ENCODE assay signal across 1 cellular context in the genomic region with DNA sequence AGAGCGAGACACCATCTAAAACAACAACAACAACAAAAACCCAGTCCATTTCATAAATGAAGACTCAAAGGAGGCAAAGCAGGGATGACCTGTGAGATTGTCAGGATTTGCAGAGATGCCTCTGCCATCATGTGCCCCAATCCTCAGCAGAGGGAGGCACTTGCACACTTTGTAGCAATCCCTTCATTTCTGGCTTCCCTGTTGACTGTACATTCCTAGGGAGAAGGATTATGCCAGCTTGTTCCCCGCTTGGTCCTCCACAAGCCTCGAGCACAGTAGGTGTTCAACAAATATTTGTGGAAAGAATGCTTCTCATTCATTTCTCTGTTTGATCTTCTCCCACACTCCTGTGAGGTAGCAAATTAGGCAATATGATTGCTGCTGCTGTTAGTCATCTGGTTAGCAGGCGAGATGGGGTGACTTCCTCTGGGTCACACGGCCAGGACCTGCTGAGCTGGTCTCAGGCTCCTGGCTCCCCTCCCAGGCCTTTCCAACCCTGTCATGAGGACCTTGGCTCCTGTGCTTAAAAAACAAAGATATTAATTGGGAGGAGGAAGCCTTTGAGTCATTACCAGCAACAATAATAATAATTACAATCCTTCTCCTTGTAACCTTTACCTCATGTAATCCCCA.
TF ChIP-seq lines count a peak whose summit lies in the region.

No MANE protein-coding gene starts in this region.

TF ChIP-seq in HepG2, 621 proteins besides CTCF, POLR2A, EP300 and RAD21 (continued from another document and continues in another):
- TF ChIP-seq, protein P1, sequence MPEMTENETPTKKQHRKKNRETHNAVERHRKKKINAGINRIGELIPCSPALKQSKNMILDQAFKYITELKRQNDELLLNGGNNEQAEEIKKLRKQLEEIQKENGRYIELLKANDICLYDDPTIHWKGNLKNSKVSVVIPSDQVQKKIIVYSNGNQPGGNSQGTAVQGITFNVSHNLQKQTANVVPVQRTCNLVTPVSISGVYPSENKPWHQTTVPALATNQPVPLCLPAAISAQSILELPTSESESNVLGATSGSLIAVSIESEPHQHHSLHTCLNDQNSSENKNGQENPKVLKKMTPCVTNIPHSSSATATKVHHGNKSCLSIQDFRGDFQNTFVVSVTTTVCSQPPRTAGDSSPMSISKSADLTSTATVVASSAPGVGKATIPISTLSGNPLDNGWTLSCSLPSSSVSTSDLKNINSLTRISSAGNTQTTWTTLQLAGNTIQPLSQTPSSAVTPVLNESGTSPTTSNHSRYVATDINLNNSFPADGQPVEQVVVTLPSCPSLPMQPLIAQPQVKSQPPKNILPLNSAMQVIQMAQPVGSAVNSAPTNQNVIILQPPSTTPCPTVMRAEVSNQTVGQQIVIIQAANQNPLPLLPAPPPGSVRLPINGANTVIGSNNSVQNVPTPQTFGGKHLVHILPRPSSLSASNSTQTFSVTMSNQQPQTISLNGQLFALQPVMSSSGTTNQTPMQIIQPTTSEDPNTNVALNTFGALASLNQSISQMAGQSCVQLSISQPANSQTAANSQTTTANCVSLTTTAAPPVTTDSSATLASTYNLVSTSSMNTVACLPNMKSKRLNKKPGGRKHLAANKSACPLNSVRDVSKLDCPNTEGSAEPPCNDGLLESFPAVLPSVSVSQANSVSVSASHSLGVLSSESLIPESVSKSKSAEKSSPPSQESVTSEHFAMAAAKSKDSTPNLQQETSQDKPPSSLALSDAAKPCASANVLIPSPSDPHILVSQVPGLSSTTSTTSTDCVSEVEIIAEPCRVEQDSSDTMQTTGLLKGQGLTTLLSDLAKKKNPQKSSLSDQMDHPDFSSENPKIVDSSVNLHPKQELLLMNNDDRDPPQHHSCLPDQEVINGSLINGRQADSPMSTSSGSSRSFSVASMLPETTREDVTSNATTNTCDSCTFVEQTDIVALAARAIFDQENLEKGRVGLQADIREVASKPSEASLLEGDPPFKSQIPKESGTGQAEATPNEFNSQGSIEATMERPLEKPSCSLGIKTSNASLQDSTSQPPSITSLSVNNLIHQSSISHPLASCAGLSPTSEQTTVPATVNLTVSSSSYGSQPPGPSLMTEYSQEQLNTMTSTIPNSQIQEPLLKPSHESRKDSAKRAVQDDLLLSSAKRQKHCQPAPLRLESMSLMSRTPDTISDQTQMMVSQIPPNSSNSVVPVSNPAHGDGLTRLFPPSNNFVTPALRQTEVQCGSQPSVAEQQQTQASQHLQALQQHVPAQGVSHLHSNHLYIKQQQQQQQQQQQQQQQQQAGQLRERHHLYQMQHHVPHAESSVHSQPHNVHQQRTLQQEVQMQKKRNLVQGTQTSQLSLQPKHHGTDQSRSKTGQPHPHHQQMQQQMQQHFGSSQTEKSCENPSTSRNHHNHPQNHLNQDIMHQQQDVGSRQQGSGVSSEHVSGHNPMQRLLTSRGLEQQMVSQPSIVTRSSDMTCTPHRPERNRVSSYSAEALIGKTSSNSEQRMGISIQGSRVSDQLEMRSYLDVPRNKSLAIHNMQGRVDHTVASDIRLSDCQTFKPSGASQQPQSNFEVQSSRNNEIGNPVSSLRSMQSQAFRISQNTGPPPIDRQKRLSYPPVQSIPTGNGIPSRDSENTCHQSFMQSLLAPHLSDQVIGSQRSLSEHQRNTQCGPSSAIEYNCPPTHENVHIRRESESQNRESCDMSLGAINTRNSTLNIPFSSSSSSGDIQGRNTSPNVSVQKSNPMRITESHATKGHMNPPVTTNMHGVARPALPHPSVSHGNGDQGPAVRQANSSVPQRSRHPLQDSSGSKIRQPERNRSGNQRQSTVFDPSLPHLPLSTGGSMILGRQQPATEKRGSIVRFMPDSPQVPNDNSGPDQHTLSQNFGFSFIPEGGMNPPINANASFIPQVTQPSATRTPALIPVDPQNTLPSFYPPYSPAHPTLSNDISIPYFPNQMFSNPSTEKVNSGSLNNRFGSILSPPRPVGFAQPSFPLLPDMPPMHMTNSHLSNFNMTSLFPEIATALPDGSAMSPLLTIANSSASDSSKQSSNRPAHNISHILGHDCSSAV (CRISPR knock-in tag; IDR thresholded peaks at IDR 0.05; ENCODE audit: borderline replicate concordance) = no peak
- TF ChIP-seq PAWR (CRISPR knock-in tag; IDR thresholded peaks at IDR 0.05; ENCODE audit: borderline replicate concordance) (no peak), KAT2B (IDR thresholded peaks at IDR 0.05; ENCODE audit: borderline replicate concordance, low read depth, low read length) (no peak), GTF2F1 (IDR thresholded peaks at IDR 0.05; ENCODE audit: low read length) (no peak), FOXJ3 (CRISPR knock-in tag; IDR thresholded peaks at IDR 0.05; ENCODE audit: borderline replicate concordance) (no peak), ZNF205 (CRISPR knock-in tag; IDR thresholded peaks at IDR 0.05) (no peak; the same call in 1 of the 2 replicates), ZNF101 (CRISPR knock-in tag; IDR thresholded peaks at IDR 0.05; ENCODE audit: borderline replicate concordance, low read depth) (no peak), ZNF296 (CRISPR knock-in tag; conservative IDR thresholded peaks at IDR 0.05) (no peak), ZNF7 (CRISPR knock-in tag; IDR thresholded peaks at IDR 0.05) (no peak), CBX1 (IDR thresholded peaks at IDR 0.05; ENCODE audit: low read depth) (peak; percentile 86), REXO4 (CRISPR knock-in tag; IDR thresholded peaks at IDR 0.05; ENCODE audit: borderline replicate concordance) (no peak), ZNF839 (CRISPR knock-in tag; IDR thresholded peaks at IDR 0.05; ENCODE audit: borderline replicate concordance) (no peak), ZNF230 (CRISPR knock-in tag; IDR thresholded peaks at IDR 0.05) (no peak), PHF20 (CRISPR knock-in tag; IDR thresholded peaks at IDR 0.05) (no peak), CREB1 (IDR thresholded peaks at IDR 0.05) (0 out of 2 replicates have a peak, but pooled peaks have one; percentile 18), CREB1 (CRISPR knock-in tag; IDR thresholded peaks at IDR 0.05) (no peak; the same call in 1 of the 2 replicates), MAFF (IDR thresholded peaks at IDR 0.05; ENCODE audit: low read depth, low read length) (peak; percentile 47; the same call in 1 of the 2 replicates), RBM22 (optimal IDR thresholded peaks at IDR 0.05; ENCODE audit: low read length) (no peak), ZNF773 (CRISPR knock-in tag; IDR thresholded peaks at IDR 0.05; ENCODE audit: borderline replicate concordance) (no peak), ZNF564 (CRISPR knock-in tag; IDR thresholded peaks at IDR 0.05) (no peak), ZNF550 (CRISPR knock-in tag; IDR thresholded peaks at IDR 0.05; ENCODE audit: borderline replicate concordance) (no peak), REPIN1 (CRISPR knock-in tag; IDR thresholded peaks at IDR 0.05; ENCODE audit: borderline replicate concordance, low read depth) (no peak), JARID2 (CRISPR knock-in tag; IDR thresholded peaks at IDR 0.05; ENCODE audit: insufficient replicate concordance) (no peak), ZNF670 (CRISPR knock-in tag; IDR thresholded peaks at IDR 0.05; ENCODE audit: borderline replicate concordance) (no peak), ZNF468 (CRISPR knock-in tag; IDR thresholded peaks at IDR 0.05) (no peak), ZNF235 (CRISPR knock-in tag; IDR thresholded peaks at IDR 0.05; ENCODE audit: borderline replicate concordance) (no peak), SYNCRIP (IDR thresholded peaks at IDR 0.05; ENCODE audit: insufficient read depth, low read depth, low read length) (no peak), CBFB (CRISPR knock-in tag; IDR thresholded peaks at IDR 0.05) (no peak), ZNF12 (CRISPR knock-in tag; IDR thresholded peaks at IDR 0.05) (peak; percentile 42; the same call in 1 of the 2 replicates), CEBPB (IDR thresholded peaks at IDR 0.05; ENCODE audit: borderline replicate concordance, low read depth, low read length) (peak; percentile 93), ZNF557 (CRISPR knock-in tag; IDR thresholded peaks at IDR 0.05) (no peak), SP1 (IDR thresholded peaks at IDR 0.05) (no peak), SP1 (CRISPR knock-in tag; IDR thresholded peaks at IDR 0.05) (0 out of 2 replicates have a peak, but pooled peaks have one; percentile 27)
- TF ChIP-seq, protein P2, sequence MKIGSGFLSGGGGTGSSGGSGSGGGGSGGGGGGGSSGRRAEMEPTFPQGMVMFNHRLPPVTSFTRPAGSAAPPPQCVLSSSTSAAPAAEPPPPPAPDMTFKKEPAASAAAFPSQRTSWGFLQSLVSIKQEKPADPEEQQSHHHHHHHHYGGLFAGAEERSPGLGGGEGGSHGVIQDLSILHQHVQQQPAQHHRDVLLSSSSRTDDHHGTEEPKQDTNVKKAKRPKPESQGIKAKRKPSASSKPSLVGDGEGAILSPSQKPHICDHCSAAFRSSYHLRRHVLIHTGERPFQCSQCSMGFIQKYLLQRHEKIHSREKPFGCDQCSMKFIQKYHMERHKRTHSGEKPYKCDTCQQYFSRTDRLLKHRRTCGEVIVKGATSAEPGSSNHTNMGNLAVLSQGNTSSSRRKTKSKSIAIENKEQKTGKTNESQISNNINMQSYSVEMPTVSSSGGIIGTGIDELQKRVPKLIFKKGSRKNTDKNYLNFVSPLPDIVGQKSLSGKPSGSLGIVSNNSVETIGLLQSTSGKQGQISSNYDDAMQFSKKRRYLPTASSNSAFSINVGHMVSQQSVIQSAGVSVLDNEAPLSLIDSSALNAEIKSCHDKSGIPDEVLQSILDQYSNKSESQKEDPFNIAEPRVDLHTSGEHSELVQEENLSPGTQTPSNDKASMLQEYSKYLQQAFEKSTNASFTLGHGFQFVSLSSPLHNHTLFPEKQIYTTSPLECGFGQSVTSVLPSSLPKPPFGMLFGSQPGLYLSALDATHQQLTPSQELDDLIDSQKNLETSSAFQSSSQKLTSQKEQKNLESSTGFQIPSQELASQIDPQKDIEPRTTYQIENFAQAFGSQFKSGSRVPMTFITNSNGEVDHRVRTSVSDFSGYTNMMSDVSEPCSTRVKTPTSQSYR (CRISPR knock-in tag; IDR thresholded peaks at IDR 0.05; ENCODE audit: borderline replicate concordance) = peak; percentile 46; the same call in 1 of the 2 replicates
- TF ChIP-seq, protein P3, sequence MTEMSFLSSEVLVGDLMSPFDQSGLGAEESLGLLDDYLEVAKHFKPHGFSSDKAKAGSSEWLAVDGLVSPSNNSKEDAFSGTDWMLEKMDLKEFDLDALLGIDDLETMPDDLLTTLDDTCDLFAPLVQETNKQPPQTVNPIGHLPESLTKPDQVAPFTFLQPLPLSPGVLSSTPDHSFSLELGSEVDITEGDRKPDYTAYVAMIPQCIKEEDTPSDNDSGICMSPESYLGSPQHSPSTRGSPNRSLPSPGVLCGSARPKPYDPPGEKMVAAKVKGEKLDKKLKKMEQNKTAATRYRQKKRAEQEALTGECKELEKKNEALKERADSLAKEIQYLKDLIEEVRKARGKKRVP (CRISPR knock-in tag; IDR thresholded peaks at IDR 0.05) = peak in 1 of 2 experiments; percentile 69; a peak in 2 of 4 replicates
- TF ChIP-seq, protein P4, sequence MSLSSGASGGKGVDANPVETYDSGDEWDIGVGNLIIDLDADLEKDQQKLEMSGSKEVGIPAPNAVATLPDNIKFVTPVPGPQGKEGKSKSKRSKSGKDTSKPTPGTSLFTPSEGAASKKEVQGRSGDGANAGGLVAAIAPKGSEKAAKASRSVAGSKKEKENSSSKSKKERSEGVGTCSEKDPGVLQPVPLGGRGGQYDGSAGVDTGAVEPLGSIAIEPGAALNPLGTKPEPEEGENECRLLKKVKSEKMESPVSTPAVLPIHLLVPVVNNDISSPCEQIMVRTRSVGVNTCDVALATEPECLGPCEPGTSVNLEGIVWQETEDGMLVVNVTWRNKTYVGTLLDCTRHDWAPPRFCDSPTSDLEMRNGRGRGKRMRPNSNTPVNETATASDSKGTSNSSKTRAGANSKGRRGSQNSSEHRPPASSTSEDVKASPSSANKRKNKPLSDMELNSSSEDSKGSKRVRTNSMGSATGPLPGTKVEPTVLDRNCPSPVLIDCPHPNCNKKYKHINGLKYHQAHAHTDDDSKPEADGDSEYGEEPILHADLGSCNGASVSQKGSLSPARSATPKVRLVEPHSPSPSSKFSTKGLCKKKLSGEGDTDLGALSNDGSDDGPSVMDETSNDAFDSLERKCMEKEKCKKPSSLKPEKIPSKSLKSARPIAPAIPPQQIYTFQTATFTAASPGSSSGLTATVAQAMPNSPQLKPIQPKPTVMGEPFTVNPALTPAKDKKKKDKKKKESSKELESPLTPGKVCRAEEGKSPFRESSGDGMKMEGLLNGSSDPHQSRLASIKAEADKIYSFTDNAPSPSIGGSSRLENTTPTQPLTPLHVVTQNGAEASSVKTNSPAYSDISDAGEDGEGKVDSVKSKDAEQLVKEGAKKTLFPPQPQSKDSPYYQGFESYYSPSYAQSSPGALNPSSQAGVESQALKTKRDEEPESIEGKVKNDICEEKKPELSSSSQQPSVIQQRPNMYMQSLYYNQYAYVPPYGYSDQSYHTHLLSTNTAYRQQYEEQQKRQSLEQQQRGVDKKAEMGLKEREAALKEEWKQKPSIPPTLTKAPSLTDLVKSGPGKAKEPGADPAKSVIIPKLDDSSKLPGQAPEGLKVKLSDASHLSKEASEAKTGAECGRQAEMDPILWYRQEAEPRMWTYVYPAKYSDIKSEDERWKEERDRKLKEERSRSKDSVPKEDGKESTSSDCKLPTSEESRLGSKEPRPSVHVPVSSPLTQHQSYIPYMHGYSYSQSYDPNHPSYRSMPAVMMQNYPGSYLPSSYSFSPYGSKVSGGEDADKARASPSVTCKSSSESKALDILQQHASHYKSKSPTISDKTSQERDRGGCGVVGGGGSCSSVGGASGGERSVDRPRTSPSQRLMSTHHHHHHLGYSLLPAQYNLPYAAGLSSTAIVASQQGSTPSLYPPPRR (CRISPR knock-in tag; IDR thresholded peaks at IDR 0.05; ENCODE audit: borderline replicate concordance) = peak; percentile 41; the same call in 1 of the 2 replicates
- TF ChIP-seq, protein P5, sequence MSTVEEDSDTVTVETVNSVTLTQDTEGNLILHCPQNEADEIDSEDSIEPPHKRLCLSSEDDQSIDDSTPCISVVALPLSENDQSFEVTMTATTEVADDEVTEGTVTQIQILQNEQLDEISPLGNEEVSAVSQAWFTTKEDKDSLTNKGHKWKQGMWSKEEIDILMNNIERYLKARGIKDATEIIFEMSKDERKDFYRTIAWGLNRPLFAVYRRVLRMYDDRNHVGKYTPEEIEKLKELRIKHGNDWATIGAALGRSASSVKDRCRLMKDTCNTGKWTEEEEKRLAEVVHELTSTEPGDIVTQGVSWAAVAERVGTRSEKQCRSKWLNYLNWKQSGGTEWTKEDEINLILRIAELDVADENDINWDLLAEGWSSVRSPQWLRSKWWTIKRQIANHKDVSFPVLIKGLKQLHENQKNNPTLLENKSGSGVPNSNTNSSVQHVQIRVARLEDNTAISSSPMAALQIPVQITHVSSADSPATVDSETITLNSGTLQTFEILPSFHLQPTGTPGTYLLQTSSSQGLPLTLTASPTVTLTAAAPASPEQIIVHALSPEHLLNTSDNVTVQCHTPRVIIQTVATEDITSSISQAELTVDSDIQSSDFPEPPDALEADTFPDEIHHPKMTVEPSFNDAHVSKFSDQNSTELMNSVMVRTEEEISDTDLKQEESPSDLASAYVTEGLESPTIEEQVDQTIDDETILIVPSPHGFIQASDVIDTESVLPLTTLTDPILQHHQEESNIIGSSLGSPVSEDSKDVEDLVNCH (CRISPR knock-in tag; IDR thresholded peaks at IDR 0.05) = no peak
- TF ChIP-seq, protein P6, sequence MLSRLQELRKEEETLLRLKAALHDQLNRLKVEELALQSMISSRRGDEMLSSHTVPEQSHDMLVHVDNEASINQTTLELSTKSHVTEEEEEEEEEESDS (CRISPR knock-in tag; IDR thresholded peaks at IDR 0.05; ENCODE audit: borderline replicate concordance) = no peak
- TF ChIP-seq, protein P7, sequence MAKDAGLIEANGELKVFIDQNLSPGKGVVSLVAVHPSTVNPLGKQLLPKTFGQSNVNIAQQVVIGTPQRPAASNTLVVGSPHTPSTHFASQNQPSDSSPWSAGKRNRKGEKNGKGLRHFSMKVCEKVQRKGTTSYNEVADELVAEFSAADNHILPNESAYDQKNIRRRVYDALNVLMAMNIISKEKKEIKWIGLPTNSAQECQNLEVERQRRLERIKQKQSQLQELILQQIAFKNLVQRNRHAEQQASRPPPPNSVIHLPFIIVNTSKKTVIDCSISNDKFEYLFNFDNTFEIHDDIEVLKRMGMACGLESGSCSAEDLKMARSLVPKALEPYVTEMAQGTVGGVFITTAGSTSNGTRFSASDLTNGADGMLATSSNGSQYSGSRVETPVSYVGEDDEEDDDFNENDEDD (CRISPR knock-in tag; IDR thresholded peaks at IDR 0.05; ENCODE audit: borderline replicate concordance) = peak; percentile 50; the same call in 1 of the 2 replicates
